In the genomic region with DNA sequence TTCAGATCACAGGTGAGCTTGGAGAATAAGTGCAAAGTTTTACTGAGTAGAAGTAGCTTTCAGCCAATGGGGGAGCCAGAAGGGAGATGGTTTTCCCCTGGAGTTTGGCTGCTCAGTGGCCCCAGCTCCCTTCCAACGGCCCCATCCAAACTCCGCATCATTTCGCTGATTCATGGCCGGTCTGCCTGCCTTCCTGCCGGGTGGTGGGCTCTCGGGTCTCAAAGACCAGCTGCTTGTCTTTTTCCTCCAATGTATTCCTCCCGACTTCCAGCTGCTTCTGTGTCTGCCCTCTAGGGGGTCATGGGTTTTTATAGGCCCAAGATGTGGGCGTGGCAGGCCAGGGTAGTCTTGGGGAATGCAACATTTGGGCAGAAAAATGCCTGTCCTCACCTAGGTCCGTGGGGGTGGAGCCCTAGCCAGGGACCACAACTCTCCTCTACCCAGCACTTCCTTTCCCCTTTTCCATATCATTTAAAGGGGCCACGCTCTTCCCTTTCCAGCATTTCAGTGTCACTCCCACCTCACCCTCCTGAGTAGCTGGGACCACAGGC, we compare ENCODE assay signal across 21 cellular contexts.
DNase-seq lines count a peak whose midpoint lies in the region; ATAC-seq, FAIRE-seq and TF ChIP-seq lines count a peak whose summit lies in the region.
"Had no signal": no experiment of that assay in that cellular context is flagged by ENCODE, and none has a peak within 500 bp of the region (broad histone marks: within the 10 kb centered on the region; RNA-seq: fewer than 3 reads in every experiment).

No MANE protein-coding gene starts in this region.

- H3K4me3 ChIP-seq in right atrium auricular region = no peak overlapping the region
- H3K4me3 ChIP-seq in right cardiac atrium (ENCODE audit: low read length) = no peak overlapping the region
- H3K4me3 ChIP-seq in K562 = no peak overlapping the region
- no peak overlapping the region for H3K4me3 ChIP-seq in mesendoderm (ENCODE audit: low read length)
- H3K4me3 ChIP-seq: BLaER1, GM23248 had no signal

- no peaks in the 10 kb centered on the region for H3K9me1 ChIP-seq in K562 (ENCODE audit: control insufficient read depth, insufficient read depth, low read length)

- H3K27ac Mint-ChIP-seq in stimulated activated effector memory CD8-positive, alpha-beta T cell treated with anti-CD3 and anti-CD28 coated beads, Interleukin-12 subunit alpha, Interleukin-12 subunit beta, amount 100 ng/mL, for 72 hours = peak overlapping the region; percentile 74
- H3K27ac Mint-ChIP-seq: B cell; CD4-positive, CD25-positive, alpha-beta regulatory T cell; CD8-positive, alpha-beta T cell had no signal

- BruUV-seq in K562 (replicated peaks; lab: Mats Ljungman, UMichigan) = no TSS peak

- H3K4ac ChIP-seq in mesendoderm (ENCODE audit: low read depth, low read length) = no peak overlapping the region

- H2BK15ac ChIP-seq in mesendoderm (replicated peaks; ENCODE audit: low read depth) = no peak overlapping the region

- H4K8ac ChIP-seq in mesendoderm (ENCODE audit: low read depth, low read length) = no peak overlapping the region

- H3K36me3 ChIP-seq in right atrium auricular region = no peaks in the 10 kb centered on the region
- H3K36me3 ChIP-seq in K562 (ENCODE audit: control insufficient read depth, insufficient read depth, low read length) = no peaks in the 10 kb centered on the region
- H3K36me3 ChIP-seq in mesendoderm (ENCODE audit: control insufficient read depth, insufficient read depth, low read length) = no peaks in the 10 kb centered on the region
- H3K36me3 ChIP-seq: BLaER1 had no signal

- no peak for TF ChIP-seq POLR2A in K562 (conservative IDR thresholded peaks at IDR 0.05)

- H3K36me3 Mint-ChIP-seq in stimulated activated effector memory CD8-positive, alpha-beta T cell treated with anti-CD3 and anti-CD28 coated beads, Interleukin-12 subunit alpha, Interleukin-12 subunit beta, amount 100 ng/mL, for 72 hours = no peaks in the 10 kb centered on the region
- H3K36me3 Mint-ChIP-seq: CD4-positive, CD25-positive, alpha-beta regulatory T cell; CD8-positive, alpha-beta T cell had no signal

- no peak overlapping the region for H2BK5ac ChIP-seq in mesendoderm (ENCODE audit: low read length)

- no peak overlapping the region for H3K56ac ChIP-seq in mesendoderm (ENCODE audit: low read length)

- no peak for FAIRE-seq in K562 (lab: Jason Lieb, UNC)
- no peak for FAIRE-seq in D721Med (lab: Jason Lieb, UNC)
- FAIRE-seq: G401.6, GM12892, H1 had no signal

- H3K27ac ChIP-seq in right atrium auricular region = no peak overlapping the region
- no peak overlapping the region for H3K27ac ChIP-seq in right cardiac atrium (ENCODE audit: low read length)
- no peak overlapping the region for H3K27ac ChIP-seq in K562 (ENCODE audit: extremely low read depth, low read depth, low read length)
- H3K27ac ChIP-seq in mesendoderm (ENCODE audit: low read depth, low read length) = no peak overlapping the region
- H3K27ac ChIP-seq: BLaER1, C4-2B, GM23248 had no signal

- no peak overlapping the region for H3K18ac ChIP-seq in mesendoderm (ENCODE audit: low read length)

- H3K4me1 Mint-ChIP-seq in stimulated activated effector memory CD8-positive, alpha-beta T cell treated with anti-CD3 and anti-CD28 coated beads, Interleukin-12 subunit alpha, Interleukin-12 subunit beta, amount 100 ng/mL, for 72 hours = no peaks in the 10 kb centered on the region
- H3K4me1 Mint-ChIP-seq: B cell; CD4-positive, CD25-positive, alpha-beta regulatory T cell had no signal

- H3K9me3 Mint-ChIP-seq in stimulated activated effector memory CD8-positive, alpha-beta T cell treated with anti-CD3 and anti-CD28 coated beads, Interleukin-12 subunit alpha, Interleukin-12 subunit beta, amount 100 ng/mL, for 72 hours = no peaks in the 10 kb centered on the region
- H3K9me3 Mint-ChIP-seq: CD8-positive, alpha-beta T cell had no signal

- H4K5ac ChIP-seq in mesendoderm (ENCODE audit: low read length) = no peak overlapping the region

- ATAC-seq in right cardiac atrium = no peak
- ATAC-seq in K562 = no peak; the same call in 1 of the 3 replicates
- no peak for ATAC-seq in stimulated activated effector memory CD8-positive, alpha-beta T cell treated with anti-CD3 and anti-CD28 coated beads, Interleukin-12 subunit alpha, Interleukin-12 subunit beta, amount 100 ng/mL, for 72 hours
- ATAC-seq: CD8-positive, alpha-beta T cell had no signal

- no peak for TF ChIP-seq RAD21 in K562 (CRISPR knock-in tag; conservative IDR thresholded peaks at IDR 0.05 in 1 of 2, IDR thresholded peaks at IDR 0.05 in 1 of 2)

- 87% methylated on average over 10 of the region's 10 CpGs for WGBS in right cardiac atrium
- WGBS in K562 (ENCODE audit: insufficient coverage, low coverage, missing lambda C conversion rate) = 4% methylated on average over 9 of the region's 10 CpGs
- no CpG with 5 or more reads among the region's 10 CpGs for WGBS in mesendoderm (ENCODE audit: extremely low coverage, insufficient coverage, low lambda C conversion rate)

- intact Hi-C loops in right cardiac atrium (cut with DNase I) (no loop called here), K562 (cut with micrococcal nuclease) (no loop called here)

- H3K4me2 ChIP-seq in K562 (ENCODE audit: insufficient read depth, low read length) (no peak overlapping the region), mesendoderm (ENCODE audit: low read length) (no peak overlapping the region)
- H3K4me2 ChIP-seq: BLaER1 had no signal

- no peaks in the 10 kb centered on the region for H3K79me1 ChIP-seq in mesendoderm (ENCODE audit: low read length)

- H3K4me3 Mint-ChIP-seq in stimulated activated effector memory CD8-positive, alpha-beta T cell treated with anti-CD3 and anti-CD28 coated beads, Interleukin-12 subunit alpha, Interleukin-12 subunit beta, amount 100 ng/mL, for 72 hours = no peak overlapping the region
- H3K4me3 Mint-ChIP-seq: B cell; CD4-positive, CD25-positive, alpha-beta regulatory T cell; CD8-positive, alpha-beta T cell had no signal

- H2AK5ac ChIP-seq in mesendoderm (ENCODE audit: low read length) = no peak overlapping the region

- POLR2A ChIA-PET in K562 (lab: Yijun Ruan, JAX) = interaction anchor here (0.6 kb wide), 1 partner anchor 398 kb away, joined by 3 read pairs; no protein-coding TSS in a partner anchor

- H3K27me3 ChIP-seq in right atrium auricular region (no peaks in the 10 kb centered on the region), right cardiac atrium (ENCODE audit: control insufficient read depth, insufficient read depth) (no peaks in the 10 kb centered on the region), K562 (ENCODE audit: control insufficient read depth in 2 of 2, insufficient read depth in 2 of 2, low read length in 2 of 2) (peaks cover 4 to 32% of the 10 kb centered on the region in 2 experiments; a peak in 3 of 5 replicates), mesendoderm (ENCODE audit: insufficient read depth, low read length, poor library complexity) (no peaks in the 10 kb centered on the region)
- H3K27me3 ChIP-seq: BLaER1 had no signal

- TF ChIP-seq EP300 in K562 (IDR thresholded peaks at IDR 0.05; ENCODE audit: low read length) = no peak

- in situ Hi-C loops in K562 (cut with MboI) = loop anchor here (25.0 kb wide), 2 partner anchors 538 to 1163 kb away; no protein-coding TSS in a partner anchor
- in situ Hi-C loops in ACHN (cut with HindIII; ENCODE audit: low pct_ligation_motif_present, low pct_unique_long_range_greater_than_20kb, low sequenced_read_pairs) = no loop called here

- H3K23ac ChIP-seq in mesendoderm (ENCODE audit: low read length) = no peak overlapping the region

- H2BK120ac ChIP-seq in mesendoderm (ENCODE audit: low read depth, low read length) = no peak overlapping the region

- H3K9me3 ChIP-seq in right atrium auricular region = no peaks in the 10 kb centered on the region
- no peaks in the 10 kb centered on the region for H3K9me3 ChIP-seq in right cardiac atrium (ENCODE audit: control insufficient read depth, low read length)
- no peaks in the 10 kb centered on the region for H3K9me3 ChIP-seq in K562 (replicated peaks; ENCODE audit: control insufficient read depth, insufficient read depth, low read depth, low read length)
- H3K9me3 ChIP-seq: Caco-2 had no signal

- no peaks in the 10 kb centered on the region for H3K79me2 ChIP-seq in K562 (ENCODE audit: control insufficient read depth, insufficient read depth, low read length)
- no peaks in the 10 kb centered on the region for H3K79me2 ChIP-seq in mesendoderm (ENCODE audit: control insufficient read depth, insufficient read depth, low read length)

- CTCF ChIA-PET in K562 (lab: Yijun Ruan, JAX; ENCODE audit: low intra/inter-chr PET ratio) = no interaction called here

- no peak overlapping the region for H3K9ac ChIP-seq in K562 (ENCODE audit: insufficient read depth in 1 of 2, low read depth in 2 of 2, low read length in 2 of 2)
- no peak overlapping the region for H3K9ac ChIP-seq in mesendoderm (ENCODE audit: low read length)
- H3K9ac ChIP-seq: BLaER1, GM23248 had no signal

- no peaks in the 10 kb centered on the region for H4K20me1 ChIP-seq in K562 (replicated peaks; ENCODE audit: control insufficient read depth, insufficient read depth, low read length)
- H4K20me1 ChIP-seq: BLaER1 had no signal

- H3K4me1 ChIP-seq in right atrium auricular region (no peaks in the 10 kb centered on the region), right cardiac atrium (ENCODE audit: control insufficient read depth, insufficient read depth, low read length) (no peaks in the 10 kb centered on the region), K562 (replicated peaks in 1 of 2; ENCODE audit: control insufficient read depth in 2 of 2, insufficient read depth in 2 of 2, low read length in 2 of 2) (peaks cover 0 to 8% of the 10 kb centered on the region in 2 experiments; a peak in 2 of 5 replicates), mesendoderm (ENCODE audit: control insufficient read depth, low read depth, low read length) (no peaks in the 10 kb centered on the region)
- H3K4me1 ChIP-seq: BLaER1, Caco-2 had no signal

- DNase-seq in right atrium auricular region (ENCODE audit: low spot score) (peak; percentile 40), right cardiac atrium (no peak), K562 (ENCODE audit: extremely low read depth in 1 of 4, low spot score in 3 of 4) (no peak), mesendoderm (peak; percentile 29), islet precursor cell (no peak), D721Med (ENCODE audit: insufficient read length, low spot score) (no peak), ACHN (no peak)
- no peak for DNase-seq in stimulated activated effector memory CD8-positive, alpha-beta T cell treated with anti-CD3 and anti-CD28 coated beads, Interleukin-12 subunit alpha, Interleukin-12 subunit beta, amount 100 ng/mL, for 72 hours (ENCODE audit: low spot score in 2 of 2)
- DNase-seq: Caco-2; CD4-positive, CD25-positive, alpha-beta regulatory T cell; DND-41; GM23248; H7; HCEC 1CT had no signal

- no peak overlapping the region for H2AFZ ChIP-seq in K562 (ENCODE audit: low read depth, low read length)
- H2AFZ ChIP-seq: GM23248 had no signal

- TF ChIP-seq CTCF in right atrium auricular region (IDR thresholded peaks at IDR 0.05) (no peak), K562 (IDR thresholded peaks at IDR 0.05 in 2 of 3, conservative IDR thresholded peaks at IDR 0.05 in 1 of 3; ENCODE audit: insufficient read depth in 2 of 3, low read depth in 1 of 3, low read length in 3 of 3) (no peak), D721Med (IDR thresholded peaks at IDR 0.05; ENCODE audit: insufficient read depth, missing control alignments) (no peak)

TF ChIP-seq in K562, 482 proteins besides CTCF, POLR2A, EP300 and RAD21 (continues in another document):
- 0 out of 2 replicates have a peak, but pooled peaks have one; percentile 13 for TF ChIP-seq MAFG (tag; conservative IDR thresholded peaks at IDR 0.05)

Comparison
In these comparisons a context has a peak if more than half of its experiments do, and no peak if none do; other contexts are left out.
1. DNase-seq: peak in right atrium auricular region (single experiment) and mesendoderm (single experiment); none in right cardiac atrium (0 of 3), K562 (0 of 4), stimulated activated effector memory CD8-positive, alpha-beta T cell treated with anti-CD3 and anti-CD28 coated beads, Interleukin-12 subunit alpha, Interleukin-12 subunit beta, amount 100 ng/mL, for 72 hours (0 of 2), islet precursor cell (single experiment), D721Med (single experiment) and ACHN (single experiment).